Comparison of ENCODE assay signal across 22 cellular contexts in genomic region chr2:42888321-42888720, GRCh38.
"Had no signal": no experiment of that assay in that cellular context is flagged by ENCODE, and none has a peak within 500 bp of the region (broad histone marks: within the 10 kb centered on the region; RNA-seq: fewer than 3 reads in every experiment).

No MANE protein-coding gene starts in this region.

- H3K4me1 Mint-ChIP-seq: activated naive CD4-positive, alpha-beta T cell treated with anti-CD3 and anti-CD28 coated beads, Interleukin-2, amount 50 U/mL, for 24 hours; immature natural killer cell; mesothelial cell of epicardium; nephron progenitor cell; stimulated activated memory B cell treated with anti-CD40 and anti-IgM and Interleukin-4, amounts not matched to agents 10 μg/mL and 1 μg/mL and 100 μg/mL, for 72 hours had no signal

- H3K9me3 Mint-ChIP-seq: activated naive CD4-positive, alpha-beta T cell treated with anti-CD3 and anti-CD28 coated beads, Interleukin-2, amount 50 U/mL, for 24 hours; immature natural killer cell had no signal

- H3K36me3 Mint-ChIP-seq: activated naive CD4-positive, alpha-beta T cell treated with anti-CD3 and anti-CD28 coated beads, Interleukin-2, amount 50 U/mL, for 24 hours; immature natural killer cell had no signal

- DNase-seq: activated CD4-positive, alpha-beta T cell treated with anti-CD3 and anti-CD28 coated beads for 1 hour; activated gamma-delta T cell treated with Interleukin-2 at 50 U/mL for 16 hours; activated T-cell treated with anti-CD3 and anti-CD28 coated beads, Interleukin-2, amount 50 U/mL, for 1 hour; aorta; cortex of kidney; foreskin keratinocyte; immature natural killer cell; left ventricle myocardium inferior; nephron progenitor cell; nucleus accumbens; posterior cingulate gyrus; stimulated activated CD4-positive, alpha-beta T cell treated with anti-CD3 and anti-CD28 coated beads, Interleukin-15, amount 100 ng/mL, for 24 hours; stomach; T-helper 9 cell had no signal

- H3K27me3 ChIP-seq: foreskin keratinocyte, stomach, suprapubic skin, tibial nerve had no signal

- ATAC-seq: foreskin keratinocyte; sciatic nerve; stimulated activated memory B cell treated with anti-CD40 and anti-IgM and Interleukin-4, amounts not matched to agents 10 μg/mL and 1 μg/mL and 100 μg/mL, for 72 hours had no signal

- H3K27ac Mint-ChIP-seq: activated naive CD4-positive, alpha-beta T cell treated with anti-CD3 and anti-CD28 coated beads, Interleukin-2, amount 50 U/mL, for 24 hours; immature natural killer cell; mesothelial cell of epicardium; nephron progenitor cell; stimulated activated memory B cell treated with anti-CD40 and anti-IgM and Interleukin-4, amounts not matched to agents 10 μg/mL and 1 μg/mL and 100 μg/mL, for 72 hours had no signal

- H3K4me2 ChIP-seq: smooth muscle cell had no signal

- H3K36me3 ChIP-seq: left ventricle myocardium inferior, stomach, suprapubic skin, tibial nerve had no signal

- H3K4me3 Mint-ChIP-seq: activated naive CD4-positive, alpha-beta T cell treated with anti-CD3 and anti-CD28 coated beads, Interleukin-2, amount 50 U/mL, for 24 hours; immature natural killer cell; mesothelial cell of epicardium; nephron progenitor cell; stimulated activated memory B cell treated with anti-CD40 and anti-IgM and Interleukin-4, amounts not matched to agents 10 μg/mL and 1 μg/mL and 100 μg/mL, for 72 hours had no signal

- H3K9me3 ChIP-seq: suprapubic skin had no signal

- H3K4me3 ChIP-seq: left ventricle myocardium inferior, smooth muscle cell, stomach, suprapubic skin, tibial nerve had no signal

- H3K27ac ChIP-seq: epithelial cell of prostate, foreskin keratinocyte, left ventricle myocardium inferior, stomach, suprapubic skin, tibial nerve had no signal

- H3K4me1 ChIP-seq: foreskin keratinocyte, stomach, suprapubic skin, tibial nerve had no signal
